ENCODE assay signal across 9 cellular contexts in the genomic region with DNA sequence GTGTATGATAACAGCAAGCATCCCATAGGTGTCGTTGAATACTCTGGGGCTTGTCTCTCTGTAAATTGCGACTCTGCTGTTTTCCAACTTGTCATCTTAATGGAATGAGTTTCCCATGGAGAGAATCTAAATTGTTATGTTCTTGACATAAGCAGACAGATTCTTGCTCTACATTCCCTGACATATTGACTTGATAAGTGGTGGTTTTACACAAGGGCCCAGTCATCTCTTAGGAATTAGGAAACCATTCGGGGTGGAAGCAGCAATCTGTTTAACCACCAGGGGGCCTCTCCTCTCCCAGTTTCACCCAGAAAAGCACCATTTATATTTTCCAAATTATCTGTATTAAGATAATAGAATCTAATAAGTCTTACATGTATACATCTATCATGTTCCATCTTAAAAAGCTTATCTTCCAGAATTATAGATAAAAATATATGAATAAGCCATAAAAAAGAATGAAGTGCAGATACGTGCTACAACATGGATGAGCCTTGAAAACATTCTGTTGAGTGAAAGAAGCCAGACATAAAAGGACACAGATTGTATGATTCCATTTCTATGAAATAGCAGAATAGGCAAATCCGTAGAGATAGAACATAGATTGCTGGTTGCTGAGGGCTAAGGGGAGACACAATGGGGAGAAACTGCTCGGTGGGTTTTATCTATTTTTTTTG. TPM values are rescaled to one million over a fixed set of nuclear protein-coding genes. Genes with fewer than 3 reads are reported as not detected.
DNase-seq lines count a peak whose midpoint lies in the region; ATAC-seq and TF ChIP-seq lines count a peak whose summit lies in the region.
"Had no signal": no experiment of that assay in that cellular context is flagged by ENCODE, and none has a peak within 500 bp of the region (broad histone marks: within the 10 kb centered on the region; RNA-seq: fewer than 3 reads in every experiment).

No MANE protein-coding gene starts in this region.

- no peaks in the 10 kb centered on the region for H3K4me1 Mint-ChIP-seq in endodermal cell
- no peaks in the 10 kb centered on the region for H3K4me1 Mint-ChIP-seq in stimulated activated memory B cell treated with anti-CD40 and anti-IgM and Interleukin-4, amounts not matched to agents 10 μg/mL and 1 μg/mL and 100 μg/mL, for 72 hours

- peak overlapping the region; percentile 15 for H3K4me3 ChIP-seq in SJSA1
- no peak overlapping the region for H3K4me3 ChIP-seq in endodermal cell (ENCODE audit: low read length)
- H3K4me3 ChIP-seq in mucosa of descending colon: no peak overlapping the region

- TF ChIP-seq CTCF in endodermal cell (conservative IDR thresholded peaks at IDR 0.05) (peak; percentile 88), mucosa of descending colon (IDR thresholded peaks at IDR 0.05) (peak; percentile 50)

- ATAC-seq in mucosa of descending colon: peak; percentile 78
- ATAC-seq in stimulated activated memory B cell treated with anti-CD40 and anti-IgM and Interleukin-4, amounts not matched to agents 10 μg/mL and 1 μg/mL and 100 μg/mL, for 72 hours: no peak

- no peak overlapping the region for H3K9ac ChIP-seq in endodermal cell (ENCODE audit: extremely low read depth, low read length, poor library complexity, severe bottlenecking)

- H3K9me3 Mint-ChIP-seq in endodermal cell: no peaks in the 10 kb centered on the region
- no peaks in the 10 kb centered on the region for H3K9me3 Mint-ChIP-seq in stimulated activated memory B cell treated with anti-CD40 and anti-IgM and Interleukin-4, amounts not matched to agents 10 μg/mL and 1 μg/mL and 100 μg/mL, for 72 hours

- peaks cover 78% of the 10 kb centered on the region for H3K36me3 ChIP-seq in SJSA1
- peaks cover 97% of the 10 kb centered on the region for H3K36me3 ChIP-seq in endodermal cell (ENCODE audit: control insufficient read depth, insufficient read depth, low read length)
- no peaks in the 10 kb centered on the region for H3K36me3 ChIP-seq in mucosa of descending colon (ENCODE audit: low read depth)

- H3K27ac Mint-ChIP-seq in endodermal cell: peak overlapping the region; percentile 64
- H3K27ac Mint-ChIP-seq in stimulated activated memory B cell treated with anti-CD40 and anti-IgM and Interleukin-4, amounts not matched to agents 10 μg/mL and 1 μg/mL and 100 μg/mL, for 72 hours: no peak overlapping the region

- H3K9me3 ChIP-seq in SJSA1 (replicated peaks) (no peaks in the 10 kb centered on the region), endodermal cell (ENCODE audit: control insufficient read depth, low read length) (no peaks in the 10 kb centered on the region), mucosa of descending colon (no peaks in the 10 kb centered on the region)

- H3K4me3 Mint-ChIP-seq in endodermal cell: no peak overlapping the region
- H3K4me3 Mint-ChIP-seq in stimulated activated memory B cell treated with anti-CD40 and anti-IgM and Interleukin-4, amounts not matched to agents 10 μg/mL and 1 μg/mL and 100 μg/mL, for 72 hours: no peak overlapping the region

- WGBS in endodermal cell (ENCODE audit: insufficient coverage in 1 of 2, insufficient read length in 1 of 2), 2 experiments: 87 to 100% methylated on average over 4 to 6 of the region's 6 CpGs

- intact Hi-C loops in mucosa of descending colon (cut with DNase I, micrococcal nuclease): no loop called here

- H3K27me3 Mint-ChIP-seq in endodermal cell (ENCODE audit: insufficient read depth): no peaks in the 10 kb centered on the region
- H3K27me3 Mint-ChIP-seq in stimulated activated memory B cell treated with anti-CD40 and anti-IgM and Interleukin-4, amounts not matched to agents 10 μg/mL and 1 μg/mL and 100 μg/mL, for 72 hours: no peaks in the 10 kb centered on the region

- H3K27me3 ChIP-seq in SJSA1 (replicated peaks) (no peaks in the 10 kb centered on the region), endodermal cell (ENCODE audit: control insufficient read depth, insufficient read depth, low read length, poor library complexity, severe bottlenecking) (no peaks in the 10 kb centered on the region)

- DNase-seq in Daoy (ENCODE audit: low read depth) (peak; percentile 81), HS-27A (ENCODE audit: low read depth) (peak; percentile 77), SJSA1 (ENCODE audit: low read depth in 1 of 2, low spot score in 2 of 2) (peak; percentile 73 to 95), endodermal cell (peak; percentile 71), mucosa of descending colon (peak in 1 of 3 donors; percentile 59), NCI-H524 treated with DMSO at 0.1 percent for 48 hours (lab: John Stamatoyannopoulos, UW) (no peak)
- no peak for DNase-seq in stimulated activated CD8-positive, alpha-beta memory T cell treated with anti-CD3 and anti-CD28 coated beads, Interleukin-4, amount 100 ng/mL, for 48 hours

- H3K27ac ChIP-seq in SJSA1 (peak overlapping the region; percentile 91), endodermal cell (ENCODE audit: low read depth, low read length) (peak overlapping the region; percentile 33)

- H3K4me1 ChIP-seq in SJSA1 (replicated peaks) (peaks cover 15% of the 10 kb centered on the region), endodermal cell (ENCODE audit: control insufficient read depth, insufficient read depth, low read length) (no peaks in the 10 kb centered on the region), mucosa of descending colon (ENCODE audit: low read depth) (no peaks in the 10 kb centered on the region)

- peaks cover 70% of the 10 kb centered on the region for H3K36me3 Mint-ChIP-seq in endodermal cell (ENCODE audit: low read depth)
- peaks cover 57% of the 10 kb centered on the region for H3K36me3 Mint-ChIP-seq in stimulated activated memory B cell treated with anti-CD40 and anti-IgM and Interleukin-4, amounts not matched to agents 10 μg/mL and 1 μg/mL and 100 μg/mL, for 72 hours

RNA-seq across cellular contexts. Expression of a gene that starts 23.1 kb away (rescaled TPM):
- total RNA-seq in Daoy (2014; rRNA removed; shearing (Covaris generic)): 0.11 TPM in 1 of 2 replicates, not detected in the other
- total RNA-seq in SJSA1 (2014; rRNA removed; shearing (Covaris generic)): 2.3 and 5.1 TPM in 2 replicates
- total RNA-seq in endodermal cell: 1 to 10 TPM; 1.8 to 2.8 TPM
- polyA plus RNA-seq in endodermal cell (2013, experiment 1 of 2): 4.3 TPM
- polyA plus RNA-seq in endodermal cell (2013, experiment 2 of 2): 5.7 TPM
- total RNA-seq in mucosa of descending colon: 1 to 10 TPM; 1.4 to 3.1 (median 2.6) TPM

RNA-seq across cellular contexts. Expression of a gene that starts 23.3 kb away (rescaled TPM):
- total RNA-seq in Daoy (2014; rRNA removed; shearing (Covaris generic)): 187 and 191 TPM in 2 replicates
- total RNA-seq in SJSA1 (2014; rRNA removed; shearing (Covaris generic)): 353 and 402 TPM in 2 replicates
- 100 to 1,000 TPM; 230 to 242 TPM for total RNA-seq in endodermal cell
- 247 TPM for polyA plus RNA-seq in endodermal cell (2013, experiment 1 of 2)
- 231 TPM for polyA plus RNA-seq in endodermal cell (2013, experiment 2 of 2)
- 100 to 1,000 TPM; 106 to 193 (median 127) TPM for total RNA-seq in mucosa of descending colon

RNA-seq across cellular contexts. Expression of a gene that starts 59.2 kb away (rescaled TPM):
- not detected in 2 replicates for total RNA-seq in Daoy (2014; rRNA removed; shearing (Covaris generic))
- total RNA-seq in SJSA1 (2014; rRNA removed; shearing (Covaris generic)): not detected in 2 replicates
- not detected for total RNA-seq in endodermal cell
- polyA plus RNA-seq in endodermal cell (2013, experiment 1 of 2): 0.78 TPM
- not detected for polyA plus RNA-seq in endodermal cell (2013, experiment 2 of 2)
- total RNA-seq in mucosa of descending colon: not detected
- total RNA-seq: activated CD8-positive, alpha-beta memory T cell treated with anti-CD3 and anti-CD28 coated beads for 36 hours had no signal

Comparison
In these comparisons a context has a peak if more than half of its experiments do, and no peak if none do; other contexts are left out.
1. DNase-seq: peak in Daoy (single experiment), HS-27A (single experiment), SJSA1 (2 of 2) and endodermal cell (single experiment); none in NCI-H524 treated with DMSO at 0.1 percent for 48 hours (single experiment) and stimulated activated CD8-positive, alpha-beta memory T cell treated with anti-CD3 and anti-CD28 coated beads, Interleukin-4, amount 100 ng/mL, for 48 hours (single experiment).